1 cellular context compared by ENCODE assay signal in genomic region chr13:95160112-95160906, GRCh38.
TF ChIP-seq lines count a peak whose summit lies in the region.

No MANE protein-coding gene starts in this region.

TF ChIP-seq in HepG2, 621 proteins besides CTCF, POLR2A, EP300 and RAD21 (continued from another document):
- TF ChIP-seq, protein P1, sequence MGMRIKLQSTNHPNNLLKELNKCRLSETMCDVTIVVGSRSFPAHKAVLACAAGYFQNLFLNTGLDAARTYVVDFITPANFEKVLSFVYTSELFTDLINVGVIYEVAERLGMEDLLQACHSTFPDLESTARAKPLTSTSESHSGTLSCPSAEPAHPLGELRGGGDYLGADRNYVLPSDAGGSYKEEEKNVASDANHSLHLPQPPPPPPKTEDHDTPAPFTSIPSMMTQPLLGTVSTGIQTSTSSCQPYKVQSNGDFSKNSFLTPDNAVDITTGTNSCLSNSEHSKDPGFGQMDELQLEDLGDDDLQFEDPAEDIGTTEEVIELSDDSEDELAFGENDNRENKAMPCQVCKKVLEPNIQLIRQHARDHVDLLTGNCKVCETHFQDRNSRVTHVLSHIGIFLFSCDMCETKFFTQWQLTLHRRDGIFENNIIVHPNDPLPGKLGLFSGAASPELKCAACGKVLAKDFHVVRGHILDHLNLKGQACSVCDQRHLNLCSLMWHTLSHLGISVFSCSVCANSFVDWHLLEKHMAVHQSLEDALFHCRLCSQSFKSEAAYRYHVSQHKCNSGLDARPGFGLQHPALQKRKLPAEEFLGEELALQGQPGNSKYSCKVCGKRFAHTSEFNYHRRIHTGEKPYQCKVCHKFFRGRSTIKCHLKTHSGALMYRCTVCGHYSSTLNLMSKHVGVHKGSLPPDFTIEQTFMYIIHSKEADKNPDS (CRISPR knock-in tag; IDR thresholded peaks at IDR 0.05), result no peak
- TF ChIP-seq FLYWCH1 (CRISPR knock-in tag; IDR thresholded peaks at IDR 0.05), result no peak
- TF ChIP-seq NFRKB (IDR thresholded peaks at IDR 0.05), result no peak
- TF ChIP-seq HDAC2 (CRISPR knock-in tag; IDR thresholded peaks at IDR 0.05), result peak; percentile 60
- no peak for TF ChIP-seq SOX6 (IDR thresholded peaks at IDR 0.05)
- TF ChIP-seq SOX6 (CRISPR knock-in tag; IDR thresholded peaks at IDR 0.05), result peak; percentile 83
- TF ChIP-seq ATF1 (CRISPR knock-in tag; IDR thresholded peaks at IDR 0.05), result peak; percentile 62
- TF ChIP-seq SP1 (IDR thresholded peaks at IDR 0.05), result no peak
- no peak for TF ChIP-seq SP1 (CRISPR knock-in tag; IDR thresholded peaks at IDR 0.05)
- peak; percentile 44 for TF ChIP-seq ZFX (CRISPR knock-in tag; IDR thresholded peaks at IDR 0.05; ENCODE audit: low read depth)
- TF ChIP-seq ZBTB7A (CRISPR knock-in tag; IDR thresholded peaks at IDR 0.05), result no peak
- TF ChIP-seq, protein P2, sequence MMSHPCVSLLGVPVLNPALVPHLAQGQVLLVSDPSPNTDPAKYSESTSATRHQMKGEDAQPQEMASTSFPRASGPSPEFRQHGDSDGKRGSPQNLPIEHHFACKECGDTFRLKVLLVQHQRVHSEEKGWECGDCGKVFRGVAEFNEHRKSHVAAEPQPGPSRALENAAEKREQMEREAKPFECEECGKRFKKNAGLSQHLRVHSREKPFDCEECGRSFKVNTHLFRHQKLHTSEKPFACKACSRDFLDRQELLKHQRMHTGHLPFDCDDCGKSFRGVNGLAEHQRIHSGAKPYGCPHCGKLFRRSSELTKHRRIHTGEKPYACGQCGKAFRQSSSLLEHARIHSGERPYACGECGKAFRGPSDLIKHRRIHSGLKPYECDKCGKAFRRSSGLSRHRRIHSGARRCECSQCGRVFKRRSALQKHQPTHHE (CRISPR knock-in tag; IDR thresholded peaks at IDR 0.05; ENCODE audit: borderline replicate concordance), result no peak
TF ChIP-seq in HepG2: peak in this region for 65.
